Comparison of ENCODE assay signal across 9 cellular contexts in genomic region chr11:839875-840617, GRCh38. TPM values are rescaled to one million over a fixed set of nuclear protein-coding genes. Genes with fewer than 3 reads are reported as not detected.
A peak's percentile ranks its signal among the peaks of the same experiment; 100 is the strongest.
DNase-seq lines count a peak whose midpoint lies in the region; ATAC-seq and TF ChIP-seq lines count a peak whose summit lies in the region.
"Had no signal": no experiment of that assay in that cellular context is flagged by ENCODE, and none has a peak within 500 bp of the region (broad histone marks: within the 10 kb centered on the region; RNA-seq: fewer than 3 reads in every experiment).

No MANE protein-coding gene starts in this region.

- peaks cover 49% of the 10 kb centered on the region for H3K36me3 ChIP-seq in endodermal cell (ENCODE audit: control insufficient read depth, insufficient read depth, low read length)

- no peak for ATAC-seq in activated T-cell treated with anti-CD3 and anti-CD28 coated beads, Interleukin-2, amount 50 U/mL, for 72 hours (replicated peaks in 1 of 2)
- no peak for ATAC-seq in stimulated activated naive B cell treated with anti-CD40 and anti-IgM and Interleukin-4, amounts not matched to agents 10 μg/mL and 1 μg/mL and 100 μg/mL, for 72 hours (replicated peaks)
- no peak for ATAC-seq in HG03439 (IDR thresholded peaks at IDR 0.05; ENCODE audit: unreplicated experiment)

- H3K4me1 Mint-ChIP-seq in activated T-cell treated with anti-CD3 and anti-CD28 coated beads, Interleukin-2, amount 50 U/mL, for 72 hours (ENCODE audit: low read depth), result peaks cover 25% of the 10 kb centered on the region
- peaks cover 13% of the 10 kb centered on the region for H3K4me1 Mint-ChIP-seq in endodermal cell
- H3K4me1 Mint-ChIP-seq in stimulated activated naive B cell treated with anti-CD40 and anti-IgM and Interleukin-4, amounts not matched to agents 10 μg/mL and 1 μg/mL and 100 μg/mL, for 72 hours, result peaks cover 27 to 56% of the 10 kb centered on the region in 2 donors

- no peaks in the 10 kb centered on the region for H3K9me3 Mint-ChIP-seq in activated T-cell treated with anti-CD3 and anti-CD28 coated beads, Interleukin-2, amount 50 U/mL, for 72 hours
- H3K9me3 Mint-ChIP-seq in endodermal cell, result no peaks in the 10 kb centered on the region
- H3K9me3 Mint-ChIP-seq in stimulated activated naive B cell treated with anti-CD40 and anti-IgM and Interleukin-4, amounts not matched to agents 10 μg/mL and 1 μg/mL and 100 μg/mL, for 72 hours, result no peaks in the 10 kb centered on the region

- no peak overlapping the region for H3K27ac Mint-ChIP-seq in activated T-cell treated with anti-CD3 and anti-CD28 coated beads, Interleukin-2, amount 50 U/mL, for 72 hours
- no peak overlapping the region for H3K27ac Mint-ChIP-seq in endodermal cell
- peak overlapping the region; percentile 5 for H3K27ac Mint-ChIP-seq in stimulated activated naive B cell treated with anti-CD40 and anti-IgM and Interleukin-4, amounts not matched to agents 10 μg/mL and 1 μg/mL and 100 μg/mL, for 72 hours

- H3K9ac ChIP-seq in endodermal cell (ENCODE audit: extremely low read depth, low read length, poor library complexity, severe bottlenecking), result no peak overlapping the region

- H3K27me3 Mint-ChIP-seq in activated T-cell treated with anti-CD3 and anti-CD28 coated beads, Interleukin-2, amount 50 U/mL, for 72 hours (ENCODE audit: low read depth), result no peaks in the 10 kb centered on the region
- no peaks in the 10 kb centered on the region for H3K27me3 Mint-ChIP-seq in endodermal cell (ENCODE audit: insufficient read depth)
- H3K27me3 Mint-ChIP-seq in stimulated activated naive B cell treated with anti-CD40 and anti-IgM and Interleukin-4, amounts not matched to agents 10 μg/mL and 1 μg/mL and 100 μg/mL, for 72 hours, result peaks cover 7 to 14% of the 10 kb centered on the region in 2 donors

- 89 to 96% methylated on average over 23 to 25 of the region's 25 CpGs for WGBS in endodermal cell (ENCODE audit: insufficient coverage in 1 of 2, insufficient read length in 1 of 2), 2 experiments

- no peaks in the 10 kb centered on the region for H3K9me3 ChIP-seq in endodermal cell (ENCODE audit: control insufficient read depth, low read length)

- no peaks in the 10 kb centered on the region for H3K27me3 ChIP-seq in endodermal cell (ENCODE audit: control insufficient read depth, insufficient read depth, low read length, poor library complexity, severe bottlenecking)

- H3K36me3 Mint-ChIP-seq in activated T-cell treated with anti-CD3 and anti-CD28 coated beads, Interleukin-2, amount 50 U/mL, for 72 hours (ENCODE audit: insufficient read depth in 2 of 2), result peaks cover 0 to 4% of the 10 kb centered on the region in 2 donors
- H3K36me3 Mint-ChIP-seq in endodermal cell (ENCODE audit: low read depth), result peaks cover 32% of the 10 kb centered on the region
- peaks cover 36 to 45% of the 10 kb centered on the region in 2 donors for H3K36me3 Mint-ChIP-seq in stimulated activated naive B cell treated with anti-CD40 and anti-IgM and Interleukin-4, amounts not matched to agents 10 μg/mL and 1 μg/mL and 100 μg/mL, for 72 hours

- peak overlapping the region; percentile 83 to 88 for H3K4me3 Mint-ChIP-seq in activated T-cell treated with anti-CD3 and anti-CD28 coated beads, Interleukin-2, amount 50 U/mL, for 72 hours
- H3K4me3 Mint-ChIP-seq in endodermal cell, result peak overlapping the region; percentile 78
- H3K4me3 Mint-ChIP-seq in stimulated activated naive B cell treated with anti-CD40 and anti-IgM and Interleukin-4, amounts not matched to agents 10 μg/mL and 1 μg/mL and 100 μg/mL, for 72 hours, result peak overlapping the region; percentile 17 to 90

- no peak overlapping the region for H3K4me3 ChIP-seq in endodermal cell (ENCODE audit: low read length)

- peaks cover 3% of the 10 kb centered on the region for H3K4me1 ChIP-seq in endodermal cell (ENCODE audit: control insufficient read depth, insufficient read depth, low read length)

- DNase-seq in activated T-cell treated with anti-CD3 and anti-CD28 coated beads, Interleukin-2, amount 50 U/mL, for 72 hours, result no peak
- no peak for DNase-seq in activated T-cell treated with anti-CD3 and anti-CD28 coated beads, Interleukin-2, amount 50 U/mL, for 48 hours
- DNase-seq in endodermal cell (no peak), inferior parietal cortex (ENCODE audit: extremely low spot score) (no peak)
- no peak for DNase-seq in stimulated activated naive B cell treated with anti-CD40 and anti-IgM and Interleukin-4, amounts not matched to agents 10 μg/mL and 1 μg/mL and 100 μg/mL, for 72 hours
- no peak for DNase-seq in stimulated activated CD4-positive, alpha-beta T cell treated with anti-CD3 and anti-CD28 coated beads, Interleukin-4, amount 100 ng/mL, for 1 hour
- DNase-seq: kidney glomerular epithelial cell had no signal

- no peak overlapping the region for H3K27ac ChIP-seq in endodermal cell (ENCODE audit: low read depth, low read length)

- peak; percentile 64 for TF ChIP-seq CTCF in endodermal cell (conservative IDR thresholded peaks at IDR 0.05)

TF ChIP-seq in PFSK-1, 5 proteins besides CTCF, POLR2A, EP300 and RAD21:
- TF ChIP-seq SIN3A (IDR thresholded peaks at IDR 0.05; ENCODE audit: borderline replicate concordance, insufficient read depth, low read length) (peak; percentile 38; the same call in 1 of the 2 replicates), POLR2AphosphoS5 (IDR thresholded peaks at IDR 0.05; ENCODE audit: low read depth, low read length) (0 out of 2 replicates have a peak, but pooled peaks have one; percentile 29), TAF1 (IDR thresholded peaks at IDR 0.05; ENCODE audit: borderline replicate concordance, insufficient read depth, low read length) (no peak), FOXP2 (optimal IDR thresholded peaks at IDR 0.05; ENCODE audit: borderline replicate concordance, extremely low read depth, extremely low read length, insufficient read depth) (no peak), REST (IDR thresholded peaks at IDR 0.05; ENCODE audit: insufficient read depth in 1 of 2, low read depth in 2 of 2, low read length in 2 of 2) (no peak)
TF ChIP-seq in PFSK-1: peak in this region for 2.

RNA-seq across cellular contexts. Expression of gene POLR2L, which starts 2.3 kb away (rescaled TPM):
- total RNA-seq in activated T-cell treated with anti-CD3 and anti-CD28 coated beads, Interleukin-2, amount 50 U/mL, for 72 hours, result 10 to 100 TPM; 28.2 to 30.9 TPM
- 518 TPM for polyA plus RNA-seq in PFSK-1 (2012; ENCODE audit: insufficient read length, low read depth)
- total RNA-seq in endodermal cell, result 100 to 1,000 TPM; 139 to 148 TPM
- polyA plus RNA-seq in endodermal cell (2013, experiment 1 of 2), result 111 TPM
- 114 TPM for polyA plus RNA-seq in endodermal cell (2013, experiment 2 of 2)

RNA-seq across cellular contexts. Expression of gene TSPAN4, which starts 2.6 kb away (rescaled TPM):
- total RNA-seq in activated T-cell treated with anti-CD3 and anti-CD28 coated beads, Interleukin-2, amount 50 U/mL, for 72 hours, result 10 to 100 TPM; 12.2 to 14.9 TPM
- 307 TPM for polyA plus RNA-seq in PFSK-1 (2012; ENCODE audit: insufficient read length, low read depth)
- total RNA-seq in endodermal cell, result 10 to 100 TPM; 56.8 to 71.1 TPM
- polyA plus RNA-seq in endodermal cell (2013, experiment 1 of 2), result 51.9 TPM
- polyA plus RNA-seq in endodermal cell (2013, experiment 2 of 2), result 47.2 TPM

RNA-seq across cellular contexts. Expression of gene CD151, which starts 7.3 kb away (rescaled TPM):
- 10 to 100 TPM; 35.4 to 42.2 TPM for total RNA-seq in activated T-cell treated with anti-CD3 and anti-CD28 coated beads, Interleukin-2, amount 50 U/mL, for 72 hours
- 310 TPM for polyA plus RNA-seq in PFSK-1 (2012; ENCODE audit: insufficient read length, low read depth)
- total RNA-seq in endodermal cell, result 100 to 1,000 TPM; 139 to 165 TPM
- polyA plus RNA-seq in endodermal cell (2013, experiment 1 of 2), result 153 TPM
- polyA plus RNA-seq in endodermal cell (2013, experiment 2 of 2), result 149 TPM

RNA-seq across cellular contexts. Expression of gene CRACR2B, which starts 12.3 kb away (rescaled TPM):
- 10 to 100 TPM in 1 of 2 donors, 1 to 10 TPM in 1; 5.5 to 13.3 TPM for total RNA-seq in activated T-cell treated with anti-CD3 and anti-CD28 coated beads, Interleukin-2, amount 50 U/mL, for 72 hours
- polyA plus RNA-seq in PFSK-1 (2012; ENCODE audit: insufficient read length, low read depth), result 4.6 TPM
- total RNA-seq in endodermal cell, result 10 to 100 TPM; 22.3 to 28.1 TPM
- 9.0 TPM for polyA plus RNA-seq in endodermal cell (2013, experiment 1 of 2)
- 6.2 TPM for polyA plus RNA-seq in endodermal cell (2013, experiment 2 of 2)

RNA-seq across cellular contexts. Expression of gene PNPLA2, which starts 21.3 kb away (rescaled TPM):
- total RNA-seq in activated T-cell treated with anti-CD3 and anti-CD28 coated beads, Interleukin-2, amount 50 U/mL, for 72 hours, result 10 to 100 TPM; 64.5 to 77.1 TPM
- 135 TPM for polyA plus RNA-seq in PFSK-1 (2012; ENCODE audit: insufficient read length, low read depth)
- total RNA-seq in endodermal cell, result 10 to 100 TPM; 77.0 to 77.6 TPM
- 35.9 TPM for polyA plus RNA-seq in endodermal cell (2013, experiment 1 of 2)
- polyA plus RNA-seq in endodermal cell (2013, experiment 2 of 2), result 30.1 TPM

Comparison
In these comparisons a context has a peak if more than half of its experiments do, and no peak if none do; other contexts are left out.
1. RNA of gene POLR2L, which starts 2.3 kb away (total RNA-seq): 139 to 148 TPM in endodermal cell; 28.2 to 30.9 TPM in activated T-cell treated with anti-CD3 and anti-CD28 coated beads, Interleukin-2, amount 50 U/mL, for 72 hours; every median in the first group is over 4 times any median in the second.
2. Peak in every context shown above with its lines, with median percentiles within 50 percentile points of each other: H3K4me3 Mint-ChIP-seq.